8 cellular contexts compared by ENCODE assay signal in the genomic region with DNA sequence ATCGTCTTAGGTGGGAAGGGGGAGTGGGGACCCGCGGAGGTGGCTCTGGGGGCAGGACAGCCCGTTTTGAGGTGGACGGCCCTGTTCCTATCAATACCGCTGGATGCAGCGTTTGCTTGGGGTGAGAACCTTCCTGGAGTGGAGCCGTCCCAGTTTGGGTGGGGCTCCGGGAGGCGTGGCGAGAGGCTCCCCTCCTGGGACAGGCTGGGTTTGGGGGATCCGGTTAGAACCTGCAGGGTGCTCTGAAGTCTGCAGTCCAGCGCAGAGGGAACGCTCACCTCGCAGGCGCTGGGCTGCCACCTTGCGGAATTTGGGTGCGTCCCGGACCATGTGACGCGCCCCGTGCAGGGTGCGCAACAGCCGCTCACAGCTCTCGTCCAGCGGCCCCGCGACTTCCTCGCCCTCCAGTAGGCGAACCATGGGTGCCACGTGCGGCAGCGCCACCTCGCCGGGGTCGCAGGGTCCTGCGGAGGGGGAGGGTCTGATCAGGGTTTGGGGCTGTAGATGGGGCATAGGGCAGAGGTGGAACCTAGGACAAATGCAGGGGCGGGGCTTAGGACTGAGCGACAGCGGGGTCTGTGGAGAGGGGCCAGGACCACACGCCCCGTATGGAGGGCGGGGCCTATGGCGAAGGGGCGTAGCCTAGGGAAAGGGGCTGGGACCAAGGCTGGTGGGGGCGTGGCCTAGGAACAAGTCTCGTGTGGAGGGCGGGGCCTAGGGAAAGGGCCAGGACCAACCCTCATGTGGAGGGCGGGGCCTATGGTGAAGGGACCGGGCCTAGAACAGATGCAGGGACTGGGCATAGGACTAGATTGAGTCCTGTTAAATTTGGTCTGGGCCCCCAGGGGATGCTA.
DNase-seq lines count a peak whose midpoint lies in the region; ATAC-seq and TF ChIP-seq lines count a peak whose summit lies in the region.

No MANE protein-coding gene starts in this region.

- H3K4me3 ChIP-seq in iPS-18c (ENCODE audit: insufficient read depth, low read depth, low read length) = peak overlapping the region; percentile 62

- peak; percentile 27 for TF ChIP-seq CTCF in AG09319 (IDR thresholded peaks at IDR 0.05; ENCODE audit: low read depth, low read length)

- DNase-seq in AG09319 (ENCODE audit: extremely low read depth, low read depth) (no peak), SW480 (ENCODE audit: low spot score) (peak; percentile 92), amniotic epithelial cell (ENCODE audit: low read depth) (peak; percentile 67), NCI-H1048 (lab: John Stamatoyannopoulos, UW) (no peak)
- peak; percentile 55 to 75 for DNase-seq in stimulated activated CD4-positive, alpha-beta T cell treated with anti-CD3 and anti-CD28 coated beads, Interleukin-15, amount 100 ng/mL, for 1 hour (ENCODE audit: low read depth in 1 of 2, low spot score in 1 of 2)

- H3K9me3 ChIP-seq in iPS-18c (ENCODE audit: control insufficient read depth, insufficient read depth, low read length) = no peaks in the 10 kb centered on the region

- peak; percentile 73 for ATAC-seq in GM19035 (IDR thresholded peaks at IDR 0.05; ENCODE audit: unreplicated experiment)
- peak; percentile 84 for ATAC-seq in HG03159 (IDR thresholded peaks at IDR 0.05; ENCODE audit: unreplicated experiment)

Comparison
In these comparisons a context has a peak if more than half of its experiments do, and no peak if none do; other contexts are left out.
1. DNase-seq: peak in SW480 (single experiment), amniotic epithelial cell (single experiment) and stimulated activated CD4-positive, alpha-beta T cell treated with anti-CD3 and anti-CD28 coated beads, Interleukin-15, amount 100 ng/mL, for 1 hour (2 of 2); none in AG09319 (single experiment) and NCI-H1048 (single experiment).